Comparison of ENCODE assay signal across 1 cellular context in genomic region chr19:20078696-20079095, GRCh38.
TF ChIP-seq lines count a peak whose summit lies in the region.

No MANE protein-coding gene starts in this region.

TF ChIP-seq in GM12878, 131 proteins besides CTCF, POLR2A, EP300 and RAD21 (continued from another document):
- no peak for TF ChIP-seq ZBTB40 (IDR thresholded peaks at IDR 0.05; ENCODE audit: borderline replicate concordance)
- TF ChIP-seq CBFB (IDR thresholded peaks at IDR 0.05; ENCODE audit: low read depth), result no peak
- no peak for TF ChIP-seq SPI1 (IDR thresholded peaks at IDR 0.05; ENCODE audit: borderline replicate concordance, insufficient read depth, low read depth, low read length)
- no peak for TF ChIP-seq BRCA1 (IDR thresholded peaks at IDR 0.05; ENCODE audit: low read depth, low read length)
- TF ChIP-seq HDAC2 (IDR thresholded peaks at IDR 0.05), result no peak
- no peak for TF ChIP-seq ZNF687 (IDR thresholded peaks at IDR 0.05)
- no peak for TF ChIP-seq MTA3 (IDR thresholded peaks at IDR 0.05; ENCODE audit: borderline replicate concordance, low read length)
- no peak for TF ChIP-seq KDM1A (IDR thresholded peaks at IDR 0.05; ENCODE audit: borderline replicate concordance)
- no peak for TF ChIP-seq ZBTB33 (IDR thresholded peaks at IDR 0.05)
- no peak for TF ChIP-seq SMARCA5 (IDR thresholded peaks at IDR 0.05)
- no peak for TF ChIP-seq JUND (IDR thresholded peaks at IDR 0.05; ENCODE audit: low read depth, low read length)
- no peak for TF ChIP-seq GATAD2B (conservative IDR thresholded peaks at IDR 0.05; ENCODE audit: low read depth)
- TF ChIP-seq, protein P1, sequence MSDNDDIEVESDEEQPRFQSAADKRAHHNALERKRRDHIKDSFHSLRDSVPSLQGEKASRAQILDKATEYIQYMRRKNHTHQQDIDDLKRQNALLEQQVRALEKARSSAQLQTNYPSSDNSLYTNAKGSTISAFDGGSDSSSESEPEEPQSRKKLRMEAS (IDR thresholded peaks at IDR 0.05; ENCODE audit: low read depth, low read length), result no peak
- TF ChIP-seq BMI1 (IDR thresholded peaks at IDR 0.05; ENCODE audit: borderline replicate concordance), result no peak
- no peak for TF ChIP-seq ZNF384 (IDR thresholded peaks at IDR 0.05; ENCODE audit: borderline replicate concordance, low read depth, low read length)
- TF ChIP-seq ATF7 (IDR thresholded peaks at IDR 0.05; ENCODE audit: low read depth), result no peak
- no peak for TF ChIP-seq RAD51 (IDR thresholded peaks at IDR 0.05)
